27 cellular contexts compared by ENCODE assay signal in genomic region chr9:18683312-18683711, GRCh38.
"Had no signal": no experiment of that assay in that cellular context is flagged by ENCODE, and none has a peak within 500 bp of the region (broad histone marks: within the 10 kb centered on the region; RNA-seq: fewer than 3 reads in every experiment).

No MANE protein-coding gene starts in this region.

- H3K4me1 Mint-ChIP-seq: naive B cell; natural killer cell; stimulated activated memory B cell treated with anti-CD40 and anti-IgM and Interleukin-4, amounts not matched to agents 10 μg/mL and 1 μg/mL and 100 μg/mL, for 72 hours; stimulated activated naive CD8-positive, alpha-beta T cell treated with anti-CD3 and anti-CD28 coated beads, Interleukin-15, amount 100 ng/mL, for 72 hours had no signal

- H3K27ac Mint-ChIP-seq: naive B cell; natural killer cell; stimulated activated memory B cell treated with anti-CD40 and anti-IgM and Interleukin-4, amounts not matched to agents 10 μg/mL and 1 μg/mL and 100 μg/mL, for 72 hours; stimulated activated naive CD8-positive, alpha-beta T cell treated with anti-CD3 and anti-CD28 coated beads, Interleukin-15, amount 100 ng/mL, for 72 hours had no signal

- H3K9me3 Mint-ChIP-seq: naive B cell; natural killer cell; stimulated activated memory B cell treated with anti-CD40 and anti-IgM and Interleukin-4, amounts not matched to agents 10 μg/mL and 1 μg/mL and 100 μg/mL, for 72 hours; stimulated activated naive CD8-positive, alpha-beta T cell treated with anti-CD3 and anti-CD28 coated beads, Interleukin-15, amount 100 ng/mL, for 72 hours had no signal

- H3K4me3 Mint-ChIP-seq: naive B cell; natural killer cell; stimulated activated memory B cell treated with anti-CD40 and anti-IgM and Interleukin-4, amounts not matched to agents 10 μg/mL and 1 μg/mL and 100 μg/mL, for 72 hours; stimulated activated naive CD8-positive, alpha-beta T cell treated with anti-CD3 and anti-CD28 coated beads, Interleukin-15, amount 100 ng/mL, for 72 hours had no signal

- H3K27ac ChIP-seq: left lung, lower lobe of right lung, pancreas, testis, vagina had no signal

- ATAC-seq: left cardiac atrium; left lung; lower lobe of right lung; natural killer cell; pancreas; right cardiac atrium; sciatic nerve; stimulated activated memory B cell treated with anti-CD40 and anti-IgM and Interleukin-4, amounts not matched to agents 10 μg/mL and 1 μg/mL and 100 μg/mL, for 72 hours; stimulated activated naive CD8-positive, alpha-beta T cell treated with anti-CD3 and anti-CD28 coated beads, Interleukin-15, amount 100 ng/mL, for 72 hours had no signal

- H3K27me3 Mint-ChIP-seq: stimulated activated memory B cell treated with anti-CD40 and anti-IgM and Interleukin-4, amounts not matched to agents 10 μg/mL and 1 μg/mL and 100 μg/mL, for 72 hours had no signal

- H3K4me1 ChIP-seq: lower lobe of right lung, pancreas, prostate gland had no signal

- H3K36me3 ChIP-seq: left lung, lower lobe of right lung, pancreas, prostate gland, thyroid gland, vagina had no signal

- DNase-seq: hippocampal formation; kidney glomerular epithelial cell; left cardiac atrium; left lung; lower lobe of right lung; mammary epithelial cell; mesenchymal stem cell; naive B cell; natural killer cell; pancreas; posterior cingulate gyrus; retina; right cardiac atrium; stimulated activated CD4-positive, alpha-beta T cell treated with anti-CD3 and anti-CD28 coated beads, Interleukin-1b, Interleukin-23, amount 100 ng/mL, for 48 hours; stimulated activated CD4-positive, alpha-beta T cell treated with anti-CD3 and anti-CD28 coated beads, Interleukin-2, amount 100 ng/mL, for 48 hours; stimulated activated CD4-positive, alpha-beta T cell treated with anti-CD3 and anti-CD28 coated beads, Interleukin-4, amount 100 ng/mL, for 4 hours; stimulated activated CD8-positive, alpha-beta memory T cell treated with anti-CD3 and anti-CD28 coated beads, Interleukin-4, amount 100 ng/mL, for 48 hours; stimulated activated naive CD4-positive, alpha-beta T cell treated with Interleukin-2 at 50 U/mL for 16 hours; stimulated activated naive CD8-positive, alpha-beta T cell treated with anti-CD3 and anti-CD28 coated beads, Interleukin-15, amount 100 ng/mL, for 72 hours; testis; thyroid gland; trophoblast cell had no signal

- H3K9me3 ChIP-seq: left lung, lower lobe of right lung, pancreas, prostate gland, testis, thyroid gland, vagina had no signal

- H3K36me3 Mint-ChIP-seq: naive B cell; natural killer cell; stimulated activated memory B cell treated with anti-CD40 and anti-IgM and Interleukin-4, amounts not matched to agents 10 μg/mL and 1 μg/mL and 100 μg/mL, for 72 hours had no signal

- H3K27me3 ChIP-seq: left lung, pancreas, testis, thyroid gland, vagina had no signal

- H3K4me3 ChIP-seq: left lung, lower lobe of right lung, pancreas, prostate gland, smooth muscle cell, testis, thyroid gland, vagina had no signal
